8 cellular contexts compared by ENCODE assay signal in the genomic region with DNA sequence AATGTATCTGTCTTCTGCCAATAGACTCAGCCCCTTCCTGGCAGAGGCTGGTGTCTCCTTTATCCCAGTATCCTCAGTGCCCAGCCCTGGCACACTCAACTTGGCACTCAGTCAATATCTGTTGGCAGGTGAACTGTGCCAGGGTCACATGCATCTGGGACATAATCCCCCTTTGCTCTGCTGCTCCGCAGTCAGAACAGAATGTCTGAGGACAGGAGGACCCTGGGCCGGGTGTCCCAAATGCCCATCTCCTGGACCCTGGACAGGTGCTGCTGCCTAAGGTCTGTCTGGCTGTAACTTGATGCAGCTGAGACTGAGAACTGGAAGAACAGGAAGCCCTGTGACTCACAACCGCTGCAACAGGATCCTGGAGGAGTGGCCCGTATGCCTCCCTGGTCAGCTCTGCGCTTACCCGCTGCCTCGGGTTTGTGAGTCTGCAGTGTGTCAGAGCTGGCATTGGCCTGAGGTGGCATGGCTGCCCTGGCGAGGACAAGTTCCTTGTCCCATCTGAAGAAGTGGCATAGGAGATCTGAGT. TPM values are rescaled to one million over a fixed set of nuclear protein-coding genes. Genes with fewer than 3 reads are reported as not detected.
DNase-seq lines count a peak whose midpoint lies in the region; ATAC-seq and TF ChIP-seq lines count a peak whose summit lies in the region.

No MANE protein-coding gene starts in this region.

- H3K4me3 ChIP-seq in stomach, result no peak overlapping the region

- intact Hi-C loops in stomach (cut with DNase I; ENCODE audit: low total_unique reads), result no loop called here

- no peaks in the 10 kb centered on the region for H3K27me3 ChIP-seq in stomach

- WGBS in stomach, 5 donors, result 19 to 33% (median 29%) methylated on average over 3 to 8 of the region's 8 CpGs

- peak overlapping the region; percentile 81 to 95 (median 88) for H3K27ac ChIP-seq in stomach

- no peak for TF ChIP-seq EP300 in stomach (IDR thresholded peaks at IDR 0.05)

- TF ChIP-seq POLR2A in stomach (IDR thresholded peaks at IDR 0.05), result peak in 1 of 4 donors; percentile 17

- H3K9me3 ChIP-seq in stomach, result no peaks in the 10 kb centered on the region

- peaks cover 60 to 93% (median 68%) of the 10 kb centered on the region in 4 donors for H3K4me1 ChIP-seq in stomach

- no peaks in the 10 kb centered on the region for H3K36me3 ChIP-seq in stomach

- in situ Hi-C loops in T47D (cut with HindIII; ENCODE audit: low pct_unique_long_range_greater_than_20kb, low sequenced_read_pairs), result no loop called here

- DNase-seq in AG08395 (ENCODE audit: low spot score) (peak; percentile 85), HPDE6-E6E7 (ENCODE audit: extremely low spot score) (peak; percentile 90), T47D (ENCODE audit: low read depth in 1 of 2, low spot score in 1 of 2) (peak; percentile 48 to 96), left lobe of liver (ENCODE audit: low spot score) (peak; percentile 55), stomach (peak; percentile 93), SK-N-DZ (ENCODE audit: low spot score) (no peak)

- ATAC-seq in SK-N-SH treated with all-trans-retinoic acid at 6 μM for 48 hours, result peak; percentile 97
- ATAC-seq in left lobe of liver, result peak; percentile 65
- no peak for ATAC-seq in HG03571 (IDR thresholded peaks at IDR 0.05; ENCODE audit: unreplicated experiment)

- no peak for TF ChIP-seq CTCF in stomach (IDR thresholded peaks at IDR 0.05)

TF ChIP-seq in SK-N-SH treated with all-trans-retinoic acid at 6 μM for 48 hours, 23 proteins besides CTCF, POLR2A, EP300 and RAD21:
- TF ChIP-seq ZNF70 (CRISPR knock-in tag; IDR thresholded peaks at IDR 0.05) (no peak), PPARA (CRISPR knock-in tag; IDR thresholded peaks at IDR 0.05; ENCODE audit: borderline replicate concordance) (no peak), ZFP3 (CRISPR knock-in tag; IDR thresholded peaks at IDR 0.05) (0 out of 2 replicates have a peak, but pooled peaks have one; percentile 39), SNAI2 (CRISPR knock-in tag; IDR thresholded peaks at IDR 0.05) (no peak)

RNA-seq across cellular contexts. Expression of gene HK2, which starts 11.4 kb away (rescaled TPM):
- total RNA-seq in left lobe of liver (1.3 TPM), stomach (10 to 100 TPM in 4 of 5 donors, 1 to 10 TPM in 1; 5.8 to 45.2 (median 19.7) TPM)
- 10 to 100 TPM in 1 of 3 donors, 1 to 10 TPM in 2; 4.8 to 14.4 (median 6.6) TPM for polyA plus RNA-seq in stomach
- 11.6 and 14.0 TPM in 2 replicates for polyA plus RNA-seq in SK-N-DZ (2014; cell fraction: cytosol; rRNA removed)
- polyA plus RNA-seq in SK-N-DZ (2014; cell fraction: nucleus; rRNA removed), result 11.3 and 24.0 TPM in 2 replicates
